Comparison of ENCODE assay signal across 18 cellular contexts in genomic region chrY:8202837-8203236, GRCh38.
A peak's percentile ranks its signal among the peaks of the same experiment; 100 is the strongest.
DNase-seq lines count a peak whose midpoint lies in the region; ATAC-seq and TF ChIP-seq lines count a peak whose summit lies in the region.
"Had no signal": no experiment of that assay in that cellular context is flagged by ENCODE, and none has a peak within 500 bp of the region (broad histone marks: within the 10 kb centered on the region; RNA-seq: fewer than 3 reads in every experiment).

No MANE protein-coding gene starts in this region.

- no peak for TF ChIP-seq CTCF in Peyer's patch (IDR thresholded peaks at IDR 0.05)

- no CpG with 5 or more reads among the region's 3 CpGs for WGBS in mesendoderm (ENCODE audit: extremely low coverage, insufficient coverage, low lambda C conversion rate)

- no peak overlapping the region for H3K56ac ChIP-seq in mesendoderm (ENCODE audit: low read length)

- no peaks in the 10 kb centered on the region for H3K9me3 ChIP-seq in Peyer's patch
- H3K9me3 ChIP-seq: A549, Caco-2 had no signal

- H3K4me1 ChIP-seq in mesendoderm (ENCODE audit: control insufficient read depth, low read depth, low read length) (no peaks in the 10 kb centered on the region), Peyer's patch (no peaks in the 10 kb centered on the region)
- H3K4me1 ChIP-seq: A549, Caco-2 had no signal

- no peak overlapping the region for H3K27ac ChIP-seq in mesendoderm (ENCODE audit: low read depth, low read length)
- H3K27ac ChIP-seq in Peyer's patch, result no peak overlapping the region
- H3K27ac ChIP-seq: 22Rv1, A549, C4-2B, GM23248, HL-60 had no signal

- H2BK120ac ChIP-seq in mesendoderm (ENCODE audit: low read depth, low read length), result no peak overlapping the region

- H3K79me1 ChIP-seq in mesendoderm (ENCODE audit: low read length), result no peaks in the 10 kb centered on the region

- H3K4me2 ChIP-seq in mesendoderm (ENCODE audit: low read length), result no peak overlapping the region
- H3K4me2 ChIP-seq: A549 had no signal

- H3K4me3 ChIP-seq in mesendoderm (ENCODE audit: low read length), result no peak overlapping the region
- no peak overlapping the region for H3K4me3 ChIP-seq in Peyer's patch
- H3K4me3 ChIP-seq: A549, GM23248 had no signal

- H2BK15ac ChIP-seq in mesendoderm (replicated peaks; ENCODE audit: low read depth), result no peak overlapping the region

- no peak overlapping the region for H4K8ac ChIP-seq in mesendoderm (ENCODE audit: low read depth, low read length)

- H4K5ac ChIP-seq in mesendoderm (ENCODE audit: low read length), result no peak overlapping the region

- no peaks in the 10 kb centered on the region for H3K79me2 ChIP-seq in mesendoderm (ENCODE audit: control insufficient read depth, insufficient read depth, low read length)

- H3K27me3 ChIP-seq in mesendoderm (ENCODE audit: insufficient read depth, low read length, poor library complexity) (no peaks in the 10 kb centered on the region), Peyer's patch (no peaks in the 10 kb centered on the region)

- ATAC-seq in activated CD4-positive, CD25-positive, alpha-beta regulatory T cell treated with anti-CD3 and anti-CD28 coated beads, Interleukin-2, amount 50 U/mL, for 24 hours, result no peak
- ATAC-seq in GM19463 (IDR thresholded peaks at IDR 0.05; ENCODE audit: unreplicated experiment), result no peak
- ATAC-seq: A549, HCT116 had no signal

- no peak overlapping the region for H3K4ac ChIP-seq in mesendoderm (ENCODE audit: low read depth, low read length)

- no peak overlapping the region for H2BK5ac ChIP-seq in mesendoderm (ENCODE audit: low read length)

- H2AK5ac ChIP-seq in mesendoderm (ENCODE audit: low read length), result no peak overlapping the region

- no peak overlapping the region for H3K18ac ChIP-seq in mesendoderm (ENCODE audit: low read length)

- H3K36me3 ChIP-seq in mesendoderm (ENCODE audit: control insufficient read depth, insufficient read depth, low read length), result no peaks in the 10 kb centered on the region
- H3K36me3 ChIP-seq in Peyer's patch, result no peaks in the 10 kb centered on the region

- H3K23ac ChIP-seq in mesendoderm (ENCODE audit: low read length), result no peak overlapping the region

- DNase-seq in NCI-H2171 treated with DMSO at 0.1 percent for 48 hours (lab: John Stamatoyannopoulos, UW) (peak; percentile 12), NCI-H2171 (lab: John Stamatoyannopoulos, UW) (no peak), iPS DF 19.7 (ENCODE audit: low read depth, low spot score) (peak; percentile 71), mesendoderm (peak; percentile 7), Peyer's patch (no peak)
- DNase-seq: AML-193; Caco-2; CD4-positive, alpha-beta T cell; GM23248; H7; HFFc6 had no signal

- no peak overlapping the region for H3K9ac ChIP-seq in mesendoderm (ENCODE audit: low read length)
- H3K9ac ChIP-seq: GM23248 had no signal

- TF ChIP-seq POLR2A in Peyer's patch (IDR thresholded peaks at IDR 0.05), result no peak

Comparison
In these comparisons a context has a peak if more than half of its experiments do, and no peak if none do; other contexts are left out.
1. DNase-seq: peak in NCI-H2171 treated with DMSO at 0.1 percent for 48 hours (single experiment), iPS DF 19.7 (single experiment) and mesendoderm (single experiment); none in NCI-H2171 (single experiment) and Peyer's patch (0 of 3).